18 cellular contexts compared by ENCODE assay signal in genomic region chr10:53430974-53431373, GRCh38.
A peak's percentile ranks its signal among the peaks of the same experiment; 100 is the strongest.
DNase-seq lines count a peak whose midpoint lies in the region; ATAC-seq and TF ChIP-seq lines count a peak whose summit lies in the region.
"Had no signal": no experiment of that assay in that cellular context is flagged by ENCODE, and none has a peak within 500 bp of the region (broad histone marks: within the 10 kb centered on the region; RNA-seq: fewer than 3 reads in every experiment).

No MANE protein-coding gene starts in this region.

- no peaks in the 10 kb centered on the region for H3K4me1 ChIP-seq in smooth muscle cell (ENCODE audit: low read depth)
- H3K4me1 ChIP-seq: BLaER1, Caco-2 had no signal

- H3K27ac ChIP-seq in WERI-Rb-1 (peak overlapping the region; percentile 36), smooth muscle cell (ENCODE audit: low read depth) (no peak overlapping the region)
- H3K27ac ChIP-seq: 22Rv1, BLaER1, C4-2B, GM23248 had no signal

- H3K4me2 ChIP-seq in smooth muscle cell = no peak overlapping the region
- H3K4me2 ChIP-seq: BLaER1 had no signal

- no peaks in the 10 kb centered on the region for H3F3A ChIP-seq in smooth muscle cell (ENCODE audit: low read depth)

- no peak overlapping the region for H3K9ac ChIP-seq in smooth muscle cell (ENCODE audit: low read depth)
- H3K9ac ChIP-seq: BLaER1, GM23248 had no signal

- peak; percentile 78 for ATAC-seq in GM18868 (IDR thresholded peaks at IDR 0.05; ENCODE audit: unreplicated experiment)
- ATAC-seq in GM21576 (IDR thresholded peaks at IDR 0.05; ENCODE audit: unreplicated experiment) = no peak
- ATAC-seq: CD8-positive, alpha-beta T cell; HCT116 had no signal

- H3K4me3 ChIP-seq in WERI-Rb-1 (ENCODE audit: low read depth, low read length) (peak overlapping the region; percentile 36), smooth muscle cell (no peak overlapping the region)
- H3K4me3 ChIP-seq: BLaER1, GM23248 had no signal

- WGBS in smooth muscle cell (ENCODE audit: low lambda C conversion rate) = 92% methylated on average over 4 of the region's 4 CpGs

- TF ChIP-seq CTCF in WERI-Rb-1 (IDR thresholded peaks at IDR 0.05; ENCODE audit: low read depth, low read length) (no peak), smooth muscle cell (IDR thresholded peaks at IDR 0.05; ENCODE audit: borderline replicate concordance, insufficient read depth, poor library complexity, severe bottlenecking) (no peak), GM13977 (IDR thresholded peaks at IDR 0.05; ENCODE audit: extremely low read depth, insufficient read depth, missing control alignments) (no peak)

- H2AFZ ChIP-seq in smooth muscle cell (ENCODE audit: low read depth) = peak overlapping the region; percentile 10
- H2AFZ ChIP-seq: GM23248 had no signal

- H3K27me3 ChIP-seq in WERI-Rb-1 (ENCODE audit: insufficient read depth, low read depth, severe bottlenecking) = no peaks in the 10 kb centered on the region
- H3K27me3 ChIP-seq in smooth muscle cell (ENCODE audit: low read depth) = no peaks in the 10 kb centered on the region
- H3K27me3 ChIP-seq: BLaER1 had no signal

- peak; percentile 28 for DNase-seq in NCI-H146 (lab: John Stamatoyannopoulos, UW)
- DNase-seq in NCI-H146 treated with DMSO at 0.1 percent for 48 hours (lab: John Stamatoyannopoulos, UW; ENCODE audit: unreplicated experiment) = no peak
- no peak for DNase-seq in WERI-Rb-1
- no peak for DNase-seq in smooth muscle cell (lab: John Stamatoyannopoulos, UW; ENCODE audit: unreplicated experiment)
- no peak for DNase-seq in GM13977 (ENCODE audit: low spot score)
- DNase-seq: Caco-2; CD4-positive, CD25-positive, alpha-beta regulatory T cell; CD8-positive, alpha-beta T cell; DMS153; DND-41; GM23248; H9 had no signal

- in situ Hi-C loops in GM13977 (cut with MboI; ENCODE audit: low pct_unique_long_range_greater_than_20kb, low sequenced_read_pairs, unreplicated experiment) = no loop called here

- no peaks in the 10 kb centered on the region for H4K20me1 ChIP-seq in smooth muscle cell (ENCODE audit: low read depth)
- H4K20me1 ChIP-seq: BLaER1 had no signal

- no peaks in the 10 kb centered on the region for H3K36me3 ChIP-seq in WERI-Rb-1
- no peaks in the 10 kb centered on the region for H3K36me3 ChIP-seq in smooth muscle cell (ENCODE audit: low read depth)
- H3K36me3 ChIP-seq: BLaER1 had no signal

- no peaks in the 10 kb centered on the region for H3K9me3 ChIP-seq in WERI-Rb-1 (ENCODE audit: severe bottlenecking)
- H3K9me3 ChIP-seq in smooth muscle cell (replicated peaks; ENCODE audit: low read depth) = no peaks in the 10 kb centered on the region
- H3K9me3 ChIP-seq: BLaER1, Caco-2 had no signal

- no peaks in the 10 kb centered on the region for H3K79me2 ChIP-seq in smooth muscle cell (ENCODE audit: low read depth)
